1 cellular context compared by ENCODE assay signal in the genomic region with DNA sequence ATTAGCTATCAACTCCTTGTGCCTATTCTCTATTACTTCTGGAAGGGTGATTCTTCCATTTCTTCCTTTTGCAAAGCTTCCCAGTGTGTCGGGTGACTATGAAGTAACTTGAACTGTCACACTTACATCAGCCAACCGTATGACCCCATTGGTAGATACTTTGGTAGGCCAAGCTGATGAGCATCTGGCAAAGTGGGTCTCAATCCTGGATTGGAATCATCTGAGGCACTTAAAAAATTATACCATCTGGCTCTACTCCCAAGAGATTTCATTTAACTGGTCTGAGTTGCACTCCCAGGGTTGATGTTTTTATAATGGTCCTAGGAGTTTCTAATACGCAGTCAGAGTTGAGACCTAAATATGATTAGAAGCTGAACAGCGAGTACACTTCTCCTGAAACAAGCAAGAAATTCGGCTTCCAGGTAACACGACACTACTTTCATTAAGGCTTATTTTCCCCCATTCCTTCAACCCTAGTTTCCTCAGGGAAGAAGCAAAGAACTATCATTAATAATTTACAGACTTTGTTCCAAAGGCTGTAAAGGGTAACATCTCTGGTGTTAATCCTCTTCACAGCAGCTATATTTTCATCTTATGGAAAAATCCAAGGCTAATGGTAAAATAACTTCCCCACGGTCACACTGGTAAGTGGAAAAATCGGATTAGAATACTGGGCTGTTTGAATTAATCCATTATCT.
TF ChIP-seq lines count a peak whose summit lies in the region.

No MANE protein-coding gene starts in this region.

TF ChIP-seq in H1, 55 proteins besides CTCF, POLR2A, EP300 and RAD21 (continued from another document):
- TF ChIP-seq SRF (IDR thresholded peaks at IDR 0.05; ENCODE audit: low read depth, low read length) (no peak), CBX5 (IDR thresholded peaks at IDR 0.05; ENCODE audit: low read depth, low read length) (no peak), GTF2F1 (IDR thresholded peaks at IDR 0.05; ENCODE audit: borderline replicate concordance, low read depth, low read length) (no peak), TCF12 (IDR thresholded peaks at IDR 0.05; ENCODE audit: low read depth, low read length) (no peak), CTBP2 (IDR thresholded peaks at IDR 0.05; ENCODE audit: borderline replicate concordance, insufficient read depth, insufficient read length, low read length) (no peak), KDM5A (IDR thresholded peaks at IDR 0.05; ENCODE audit: low read length) (no peak), PHF8 (conservative IDR thresholded peaks at IDR 0.05; ENCODE audit: low read depth, low read length) (no peak), CHD1 (IDR thresholded peaks at IDR 0.05; ENCODE audit: low read depth, low read length) (no peak), POLR2AphosphoS5 (IDR thresholded peaks at IDR 0.05; ENCODE audit: low read depth, low read length) (no peak), CBX8 (IDR thresholded peaks at IDR 0.05; ENCODE audit: borderline replicate concordance, low read depth, low read length) (no peak), JUN (IDR thresholded peaks at IDR 0.05; ENCODE audit: low read depth, low read length) (no peak), CREB1 (IDR thresholded peaks at IDR 0.05) (no peak), SIN3A (conservative IDR thresholded peaks at IDR 0.05 in 1 of 2, IDR thresholded peaks at IDR 0.05 in 1 of 2; ENCODE audit: low read depth in 1 of 2, low read length in 2 of 2) (no peak)
- TF ChIP-seq, protein P1, sequence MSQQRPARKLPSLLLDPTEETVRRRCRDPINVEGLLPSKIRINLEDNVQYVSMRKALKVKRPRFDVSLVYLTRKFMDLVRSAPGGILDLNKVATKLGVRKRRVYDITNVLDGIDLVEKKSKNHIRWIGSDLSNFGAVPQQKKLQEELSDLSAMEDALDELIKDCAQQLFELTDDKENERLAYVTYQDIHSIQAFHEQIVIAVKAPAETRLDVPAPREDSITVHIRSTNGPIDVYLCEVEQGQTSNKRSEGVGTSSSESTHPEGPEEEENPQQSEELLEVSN (IDR thresholded peaks at IDR 0.05) = no peak
- TF ChIP-seq, protein P2, sequence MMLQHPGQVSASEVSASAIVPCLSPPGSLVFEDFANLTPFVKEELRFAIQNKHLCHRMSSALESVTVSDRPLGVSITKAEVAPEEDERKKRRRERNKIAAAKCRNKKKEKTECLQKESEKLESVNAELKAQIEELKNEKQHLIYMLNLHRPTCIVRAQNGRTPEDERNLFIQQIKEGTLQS (IDR thresholded peaks at IDR 0.05; ENCODE audit: insufficient read depth, low read depth, low read length) = no peak
